Comparison of ENCODE assay signal across 1 cellular context in the genomic region with DNA sequence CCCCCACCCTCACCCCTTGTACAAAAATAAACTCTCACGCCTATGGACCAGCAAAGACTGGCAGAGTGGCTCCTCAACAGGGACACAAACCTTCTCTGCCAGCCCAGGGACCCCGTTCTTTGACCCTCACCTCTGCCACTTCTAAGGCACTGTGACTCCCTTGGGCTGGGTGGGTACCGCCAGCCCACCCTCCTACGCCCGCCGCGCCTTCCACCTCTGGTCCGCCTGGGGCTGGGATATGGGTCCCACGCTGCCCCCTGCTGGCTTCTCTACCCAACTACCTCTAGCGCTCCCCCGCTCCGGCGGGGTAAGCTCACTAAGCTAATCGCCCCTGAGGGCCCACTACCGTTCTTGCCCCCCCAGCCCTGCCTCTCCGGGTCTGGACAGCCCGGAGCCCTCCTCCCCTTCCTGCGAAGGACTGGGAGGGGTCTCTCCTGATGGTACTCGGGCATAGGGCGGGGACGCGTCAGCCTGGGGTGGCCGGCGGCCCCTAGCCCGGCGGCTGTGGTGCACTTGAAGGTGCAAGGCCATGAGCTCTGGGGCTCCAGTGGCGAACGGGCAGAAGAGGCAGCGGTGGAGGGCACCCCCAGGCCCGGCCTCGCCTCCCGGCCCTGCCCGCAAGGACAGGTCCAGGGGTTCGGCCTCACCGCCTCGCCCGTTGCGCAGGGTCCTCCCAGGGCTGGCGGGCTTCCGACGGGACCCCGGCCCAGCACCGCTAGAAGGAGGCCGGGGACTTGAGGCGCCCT.
A peak's percentile ranks its signal among the peaks of the same experiment; 100 is the strongest.
TF ChIP-seq lines count a peak whose summit lies in the region.

No MANE protein-coding gene starts in this region.

TF ChIP-seq in HepG2, 621 proteins besides CTCF, POLR2A, EP300 and RAD21 (continued from another document):
- TF ChIP-seq AKAP8 (CRISPR knock-in tag; IDR thresholded peaks at IDR 0.05) (0 out of 2 replicates have a peak, but pooled peaks have one; percentile 78), NFATC3 (CRISPR knock-in tag; IDR thresholded peaks at IDR 0.05) (no peak), HOXA5 (CRISPR knock-in tag; IDR thresholded peaks at IDR 0.05) (no peak), ZNF3 (CRISPR knock-in tag; IDR thresholded peaks at IDR 0.05) (no peak), THAP11 (CRISPR knock-in tag; IDR thresholded peaks at IDR 0.05) (no peak), HNRNPL (IDR thresholded peaks at IDR 0.05; ENCODE audit: low read depth, low read length) (peak; percentile 67; the same call in 1 of the 2 replicates), AGO2 (optimal IDR thresholded peaks at IDR 0.05; ENCODE audit: low read depth, low read length) (peak; percentile 98), ZNF333 (CRISPR knock-in tag; IDR thresholded peaks at IDR 0.05; ENCODE audit: borderline replicate concordance) (peak; percentile 47; the same call in 1 of the 2 replicates), HOXA9 (CRISPR knock-in tag; IDR thresholded peaks at IDR 0.05; ENCODE audit: borderline replicate concordance) (0 out of 2 replicates have a peak, but pooled peaks have one; percentile 63), HOXA7 (CRISPR knock-in tag; IDR thresholded peaks at IDR 0.05) (peak; percentile 46; the same call in 1 of the 2 replicates), ZNF432 (CRISPR knock-in tag; IDR thresholded peaks at IDR 0.05; ENCODE audit: borderline replicate concordance) (no peak), PRPF4 (IDR thresholded peaks at IDR 0.05; ENCODE audit: low read depth, low read length, poor library complexity, severe bottlenecking) (peak; percentile 71), ZNF891 (CRISPR knock-in tag; IDR thresholded peaks at IDR 0.05) (no peak), EEA1 (CRISPR knock-in tag; IDR thresholded peaks at IDR 0.05; ENCODE audit: borderline replicate concordance) (0 out of 2 replicates have a peak, but pooled peaks have one; percentile 67), GABPA (IDR thresholded peaks at IDR 0.05; ENCODE audit: low read depth, low read length) (no peak), GABPA (CRISPR knock-in tag; IDR thresholded peaks at IDR 0.05; ENCODE audit: low read depth) (0 out of 2 replicates have a peak, but pooled peaks have one; percentile 11)
- TF ChIP-seq, protein P1, sequence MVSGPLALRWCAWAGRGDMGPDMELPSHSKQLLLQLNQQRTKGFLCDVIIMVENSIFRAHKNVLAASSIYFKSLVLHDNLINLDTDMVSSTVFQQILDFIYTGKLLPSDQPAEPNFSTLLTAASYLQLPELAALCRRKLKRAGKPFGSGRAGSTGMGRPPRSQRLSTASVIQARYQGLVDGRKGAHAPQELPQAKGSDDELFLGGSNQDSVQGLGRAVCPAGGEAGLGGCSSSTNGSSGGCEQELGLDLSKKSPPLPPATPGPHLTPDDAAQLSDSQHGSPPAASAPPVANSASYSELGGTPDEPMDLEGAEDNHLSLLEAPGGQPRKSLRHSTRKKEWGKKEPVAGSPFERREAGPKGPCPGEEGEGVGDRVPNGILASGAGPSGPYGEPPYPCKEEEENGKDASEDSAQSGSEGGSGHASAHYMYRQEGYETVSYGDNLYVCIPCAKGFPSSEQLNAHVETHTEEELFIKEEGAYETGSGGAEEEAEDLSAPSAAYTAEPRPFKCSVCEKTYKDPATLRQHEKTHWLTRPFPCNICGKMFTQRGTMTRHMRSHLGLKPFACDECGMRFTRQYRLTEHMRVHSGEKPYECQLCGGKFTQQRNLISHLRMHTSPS (CRISPR knock-in tag; IDR thresholded peaks at IDR 0.05; ENCODE audit: low read depth): no peak
- TF ChIP-seq, protein P2, sequence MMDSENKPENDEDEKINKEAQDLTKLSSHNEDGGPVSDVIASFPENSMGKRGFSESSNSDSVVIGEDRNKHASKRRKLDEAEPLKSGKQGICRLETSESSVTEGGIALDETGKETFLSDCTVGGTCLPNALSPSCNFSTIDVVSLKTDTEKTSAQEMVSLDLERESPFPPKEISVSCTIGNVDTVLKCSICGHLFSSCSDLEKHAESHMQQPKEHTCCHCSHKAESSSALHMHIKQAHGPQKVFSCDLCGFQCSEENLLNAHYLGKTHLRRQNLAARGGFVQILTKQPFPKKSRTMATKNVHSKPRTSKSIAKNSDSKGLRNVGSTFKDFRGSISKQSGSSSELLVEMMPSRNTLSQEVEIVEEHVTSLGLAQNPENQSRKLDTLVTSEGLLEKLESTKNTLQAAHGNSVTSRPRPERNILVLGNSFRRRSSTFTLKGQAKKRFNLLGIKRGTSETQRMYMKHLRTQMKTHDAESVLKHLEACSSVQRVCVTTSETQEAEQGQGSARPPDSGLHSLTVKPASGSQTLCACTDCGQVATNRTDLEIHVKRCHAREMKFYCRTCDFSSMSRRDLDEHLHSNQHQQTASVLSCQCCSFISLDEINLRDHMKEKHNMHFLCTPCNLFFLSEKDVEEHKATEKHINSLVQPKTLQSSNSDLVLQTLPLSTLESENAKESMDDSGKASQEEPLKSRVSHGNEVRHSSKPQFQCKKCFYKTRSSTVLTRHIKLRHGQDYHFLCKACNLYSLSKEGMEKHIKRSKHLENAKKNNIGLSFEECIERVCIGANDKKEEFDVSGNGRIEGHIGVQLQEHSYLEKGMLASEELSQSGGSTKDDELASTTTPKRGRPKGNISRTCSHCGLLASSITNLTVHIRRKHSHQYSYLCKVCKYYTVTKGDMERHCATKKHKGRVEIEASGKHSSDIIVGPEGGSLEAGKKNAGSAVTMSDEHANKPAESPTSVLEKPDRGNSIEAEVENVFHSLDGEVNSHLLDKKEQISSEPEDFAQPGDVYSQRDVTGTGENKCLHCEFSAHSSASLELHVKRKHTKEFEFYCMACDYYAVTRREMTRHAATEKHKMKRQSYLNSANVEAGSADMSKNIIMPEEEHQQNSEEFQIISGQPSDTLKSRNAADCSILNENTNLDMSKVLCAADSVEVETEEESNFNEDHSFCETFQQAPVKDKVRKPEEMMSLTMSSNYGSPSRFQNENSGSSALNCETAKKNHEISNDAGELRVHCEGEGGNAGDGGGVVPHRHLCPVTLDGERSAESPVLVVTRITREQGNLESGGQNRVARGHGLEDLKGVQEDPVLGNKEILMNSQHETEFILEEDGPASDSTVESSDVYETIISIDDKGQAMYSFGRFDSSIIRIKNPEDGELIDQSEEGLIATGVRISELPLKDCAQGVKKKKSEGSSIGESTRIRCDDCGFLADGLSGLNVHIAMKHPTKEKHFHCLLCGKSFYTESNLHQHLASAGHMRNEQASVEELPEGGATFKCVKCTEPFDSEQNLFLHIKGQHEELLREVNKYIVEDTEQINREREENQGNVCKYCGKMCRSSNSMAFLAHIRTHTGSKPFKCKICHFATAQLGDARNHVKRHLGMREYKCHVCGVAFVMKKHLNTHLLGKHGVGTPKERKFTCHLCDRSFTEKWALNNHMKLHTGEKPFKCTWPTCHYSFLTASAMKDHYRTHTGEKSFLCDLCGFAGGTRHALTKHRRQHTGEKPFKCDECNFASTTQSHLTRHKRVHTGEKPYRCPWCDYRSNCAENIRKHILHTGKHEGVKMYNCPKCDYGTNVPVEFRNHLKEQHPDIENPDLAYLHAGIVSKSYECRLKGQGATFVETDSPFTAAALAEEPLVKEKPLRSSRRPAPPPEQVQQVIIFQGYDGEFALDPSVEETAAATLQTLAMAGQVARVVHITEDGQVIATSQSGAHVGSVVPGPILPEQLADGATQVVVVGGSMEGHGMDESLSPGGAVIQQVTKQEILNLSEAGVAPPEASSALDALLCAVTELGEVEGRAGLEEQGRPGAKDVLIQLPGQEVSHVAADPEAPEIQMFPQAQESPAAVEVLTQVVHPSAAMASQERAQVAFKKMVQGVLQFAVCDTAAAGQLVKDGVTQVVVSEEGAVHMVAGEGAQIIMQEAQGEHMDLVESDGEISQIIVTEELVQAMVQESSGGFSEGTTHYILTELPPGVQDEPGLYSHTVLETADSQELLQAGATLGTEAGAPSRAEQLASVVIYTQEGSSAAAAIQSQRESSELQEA (CRISPR knock-in tag; IDR thresholded peaks at IDR 0.05; ENCODE audit: not compliant biosample characterization): no peak
